Comparison of ENCODE assay signal across 24 cellular contexts in genomic region chr5:107654827-107655226, GRCh38. TPM values are rescaled to one million over a fixed set of nuclear protein-coding genes. Genes with fewer than 3 reads are reported as not detected.
DNase-seq lines count a peak whose midpoint lies in the region; ATAC-seq, FAIRE-seq and TF ChIP-seq lines count a peak whose summit lies in the region.
"Had no signal": no experiment of that assay in that cellular context is flagged by ENCODE, and none has a peak within 500 bp of the region (broad histone marks: within the 10 kb centered on the region; RNA-seq: fewer than 3 reads in every experiment).

No MANE protein-coding gene starts in this region.

- TF ChIP-seq RAD21 in HepG2 (CRISPR knock-in tag; IDR thresholded peaks at IDR 0.05) (no peak), IMR-90 (IDR thresholded peaks at IDR 0.05; ENCODE audit: low read length) (no peak)

- DNase-seq in HepG2 (ENCODE audit: low spot score): no peak
- DNase-seq in right lobe of liver: no peak
- no peak for DNase-seq in IMR-90
- no peak for DNase-seq in neural progenitor cell (ENCODE audit: low spot score)
- DNase-seq in GM10248 (ENCODE audit: extremely low spot score): no peak
- DNase-seq in RWPE1 (ENCODE audit: low spot score): no peak
- DNase-seq: ACHN; BE2C; C1 segment of cervical spinal cord; CD4-positive, alpha-beta memory T cell; CD4-positive, CD25-positive, alpha-beta regulatory T cell; CD8-positive, alpha-beta memory T cell; COR-L47; DMS 273 treated with DMSO at 0.1 percent for 48 hours; DMS153; DMS53; DMS79; DND-41; EL; GDM1 had no signal

- H3K56ac ChIP-seq in IMR-90 (ENCODE audit: extremely low read depth, insufficient read depth, low read length): no peak overlapping the region

- ATAC-seq in HepG2: no peak
- ATAC-seq in right lobe of liver: no peak
- no peak for ATAC-seq in IMR-90 (ENCODE audit: low read depth)

- no peak overlapping the region for H3K14ac ChIP-seq in IMR-90 (replicated peaks; ENCODE audit: low read depth, low read length)

- no peak for FAIRE-seq in HepG2 (lab: Jason Lieb, UNC)
- FAIRE-seq: GM12891 had no signal

- H3K9ac ChIP-seq in HepG2 (ENCODE audit: insufficient read depth, low read depth, low read length) (no peak overlapping the region), IMR-90 (ENCODE audit: low read depth, low read length) (no peak overlapping the region), neural progenitor cell (no peak overlapping the region)
- H3K9ac ChIP-seq: BLaER1 had no signal

- 3% methylated on average over 1 of the region's 1 CpG for WGBS in HepG2 (ENCODE audit: low lambda C conversion rate)
- 55% methylated on average over 1 of the region's 1 CpG for WGBS in right lobe of liver (ENCODE audit: insufficient coverage, low coverage, low lambda C conversion rate, missing lambda C conversion rate)
- WGBS in IMR-90 (ENCODE audit: extremely low coverage in 2 of 2, insufficient read length in 1 of 2), 2 experiments: no CpG with 5 or more reads among the region's 1 CpG

- no peak overlapping the region for H3K23ac ChIP-seq in IMR-90 (ENCODE audit: low read depth, low read length)

- H3K4me1 Mint-ChIP-seq in neural progenitor cell: peaks cover 79% of the 10 kb centered on the region
- H3K4me1 Mint-ChIP-seq: CD14-positive monocyte; CD4-positive, alpha-beta memory T cell; CD4-positive, CD25-positive, alpha-beta regulatory T cell; CD8-positive, alpha-beta memory T cell had no signal

- no peak overlapping the region for H2AK9ac ChIP-seq in IMR-90 (replicated peaks; ENCODE audit: low read depth, low read length, poor library complexity)

- H2BK15ac ChIP-seq in IMR-90 (ENCODE audit: low read depth, low read length): no peak overlapping the region

- POLR2A ChIA-PET in HepG2 (lab: Yijun Ruan, JAX) (no interaction called here), IMR-90 (lab: Charles Lee; ENCODE audit: unreplicated experiment) (no interaction called here), GM10248 (lab: Yijun Ruan, JAX) (no interaction called here), RWPE1 (lab: Yijun Ruan, JAX; ENCODE audit: low non-redundant PET) (no interaction called here)

- no peak overlapping the region for H2AK5ac ChIP-seq in IMR-90 (ENCODE audit: low read depth, low read length)

- no peak for TF ChIP-seq EP300 in HepG2 (IDR thresholded peaks at IDR 0.05; ENCODE audit: low read depth in 2 of 2, low read length in 2 of 2)
- no peak for TF ChIP-seq EP300 in HepG2 (CRISPR knock-in tag; IDR thresholded peaks at IDR 0.05; ENCODE audit: borderline replicate concordance)

- H3K4me3 ChIP-seq in HepG2 (replicated peaks in 1 of 3; ENCODE audit: insufficient read depth in 1 of 3, low read depth in 2 of 3, low read length in 3 of 3): no peak overlapping the region
- no peak overlapping the region for H3K4me3 ChIP-seq in right lobe of liver
- no peak overlapping the region for H3K4me3 ChIP-seq in IMR-90 (ENCODE audit: insufficient read depth, low read depth, low read length)
- H3K4me3 ChIP-seq in neural progenitor cell: peak overlapping the region; percentile 20
- H3K4me3 ChIP-seq: BLaER1 had no signal

- no peak for TF ChIP-seq CTCF in HepG2 (CRISPR knock-in tag; IDR thresholded peaks at IDR 0.05)
- no peak for TF ChIP-seq CTCF in right lobe of liver (IDR thresholded peaks at IDR 0.05)
- no peak for TF ChIP-seq CTCF in IMR-90 (conservative IDR thresholded peaks at IDR 0.05; ENCODE audit: low read depth, low read length)
- TF ChIP-seq CTCF in neural progenitor cell (IDR thresholded peaks at IDR 0.05): no peak
- no peak for TF ChIP-seq CTCF in GM10248 (IDR thresholded peaks at IDR 0.05; ENCODE audit: control extremely low read depth, extremely low read depth, low read depth, missing control alignments)
- no peak for TF ChIP-seq CTCF in RWPE1 (conservative IDR thresholded peaks at IDR 0.05; ENCODE audit: low read depth)

- no peaks in the 10 kb centered on the region for H3K79me1 ChIP-seq in IMR-90 (ENCODE audit: low read depth in 1 of 2, low read length in 2 of 2)

- in situ Hi-C loops in HepG2 (cut with HindIII; ENCODE audit: extremely low pct_ligation_motif_present, low pct_unique_long_range_greater_than_20kb): no loop called here
- in situ Hi-C loops in IMR-90 (cut with MboI; ENCODE audit: low sequenced_read_pairs): no loop called here

- H2BK120ac ChIP-seq in IMR-90 (ENCODE audit: low read depth, low read length): no peak overlapping the region

- no peak overlapping the region for H3K4ac ChIP-seq in IMR-90 (ENCODE audit: low read depth, low read length)

- BruUV-seq in HepG2 (replicated peaks; lab: Mats Ljungman, UMichigan) (no TSS peak), IMR-90 (replicated peaks; lab: Mats Ljungman, UMichigan) (no TSS peak)

- 0 out of 2 replicates have a peak, but pooled peaks cover 5% of the 10 kb centered on the region for H3K9me1 ChIP-seq in IMR-90 (ENCODE audit: insufficient read depth, low read length)

- no peak overlapping the region for H3K27ac Mint-ChIP-seq in neural progenitor cell
- H3K27ac Mint-ChIP-seq: CD14-positive monocyte; CD4-positive, alpha-beta memory T cell; CD4-positive, CD25-positive, alpha-beta regulatory T cell; CD8-positive, alpha-beta memory T cell had no signal

- H3K9me3 ChIP-seq in HepG2 (ENCODE audit: low read length) (no peaks in the 10 kb centered on the region), right lobe of liver (no peaks in the 10 kb centered on the region), IMR-90 (ENCODE audit: control insufficient read depth, insufficient read depth, low read length) (no peaks in the 10 kb centered on the region), neural progenitor cell (ENCODE audit: low read depth) (no peaks in the 10 kb centered on the region)
- H3K9me3 ChIP-seq: BE2C, BLaER1 had no signal

- H3K36me3 Mint-ChIP-seq in neural progenitor cell: peaks cover 4% of the 10 kb centered on the region
- H3K36me3 Mint-ChIP-seq: CD14-positive monocyte; CD4-positive, alpha-beta memory T cell; CD4-positive, CD25-positive, alpha-beta regulatory T cell; CD8-positive, alpha-beta memory T cell had no signal

- dilution Hi-C loops in IMR-90 (cut with HindIII; ENCODE audit: low sequenced_read_pairs, unreplicated experiment): no loop called here

- H2AFZ ChIP-seq in HepG2 (ENCODE audit: low read length) (no peak overlapping the region), IMR-90 (replicated peaks; ENCODE audit: low read length, poor library complexity) (no peak overlapping the region), neural progenitor cell (replicated peaks) (no peak overlapping the region)

- no peak overlapping the region for H3K4me2 ChIP-seq in HepG2 (ENCODE audit: low read depth, low read length)
- no peak overlapping the region for H3K4me2 ChIP-seq in IMR-90 (ENCODE audit: low read depth, low read length)
- H3K4me2 ChIP-seq in neural progenitor cell: peak overlapping the region; percentile 74
- H3K4me2 ChIP-seq: BLaER1 had no signal

- no peak overlapping the region for H4K5ac ChIP-seq in IMR-90 (ENCODE audit: low read depth, low read length)

- intact Hi-C loops in HepG2 (cut with micrococcal nuclease; ENCODE audit: unreplicated experiment): no loop called here
- intact Hi-C loops in right lobe of liver (cut with DNase I): no loop called here
- intact Hi-C loops in IMR-90 (cut with micrococcal nuclease): no loop called here

- CTCF ChIA-PET in HepG2 (lab: Yijun Ruan, JAX; ENCODE audit: low intra/inter-chr PET ratio, low total read pairs) (no interaction called here), IMR-90 (lab: Yijun Ruan, JAX) (interaction anchor here (0.7 kb wide), 1 partner anchor 83 kb away, joined by 3 read pairs; no protein-coding TSS in a partner anchor), GM10248 (lab: Yijun Ruan, JAX) (interaction anchor here (0.7 to 1.4 kb wide), 3 partner anchors 9 to 19 kb away, joined by 3 read pairs; no protein-coding TSS in a partner anchor), RWPE1 (lab: Yijun Ruan, JAX) (interaction anchor here (0.6 kb wide), 1 partner anchor 76 kb away, joined by 3 read pairs; no protein-coding TSS in a partner anchor)

- H4K20me1 ChIP-seq in HepG2 (ENCODE audit: insufficient read depth, low read length) (no peaks in the 10 kb centered on the region), IMR-90 (ENCODE audit: insufficient read depth, low read length) (no peaks in the 10 kb centered on the region), neural progenitor cell (ENCODE audit: low read depth) (peaks cover 100% of the 10 kb centered on the region)
- H4K20me1 ChIP-seq: BLaER1 had no signal

- no peak overlapping the region for H2BK5ac ChIP-seq in IMR-90 (ENCODE audit: low read depth, low read length, poor library complexity, severe bottlenecking)

- peaks cover 6% of the 10 kb centered on the region for H3K27me3 Mint-ChIP-seq in neural progenitor cell (ENCODE audit: insufficient read depth, low read depth)

- H3K36me3 ChIP-seq in HepG2 (replicated peaks in 1 of 2; ENCODE audit: control insufficient read depth in 1 of 2, insufficient read depth in 2 of 2, low read length in 2 of 2): no peaks in the 10 kb centered on the region
- no peaks in the 10 kb centered on the region for H3K36me3 ChIP-seq in right lobe of liver
- no peaks in the 10 kb centered on the region for H3K36me3 ChIP-seq in IMR-90 (ENCODE audit: control insufficient read depth, insufficient read depth, low read length)
- H3K36me3 ChIP-seq in neural progenitor cell: no peaks in the 10 kb centered on the region
- H3K36me3 ChIP-seq: BE2C, BLaER1 had no signal

- H3K79me2 ChIP-seq in HepG2 (ENCODE audit: insufficient read depth, low read length): no peaks in the 10 kb centered on the region
- H3K79me2 ChIP-seq in neural progenitor cell (ENCODE audit: low read depth): peaks cover 100% of the 10 kb centered on the region

- H4K8ac ChIP-seq in IMR-90 (ENCODE audit: low read depth in 2 of 2, low read length in 2 of 2): no peak overlapping the region

- no peak overlapping the region for H3K4me3 Mint-ChIP-seq in neural progenitor cell
- H3K4me3 Mint-ChIP-seq: CD14-positive monocyte; CD4-positive, alpha-beta memory T cell; CD4-positive, CD25-positive, alpha-beta regulatory T cell; CD8-positive, alpha-beta memory T cell had no signal

- H3K4me1 ChIP-seq in HepG2 (ENCODE audit: insufficient read depth, low read length): no peaks in the 10 kb centered on the region
- H3K4me1 ChIP-seq in right lobe of liver: no peaks in the 10 kb centered on the region
- no peaks in the 10 kb centered on the region for H3K4me1 ChIP-seq in IMR-90 (ENCODE audit: control insufficient read depth, insufficient read depth, low read length)
- peaks cover 100% of the 10 kb centered on the region for H3K4me1 ChIP-seq in neural progenitor cell
- H3K4me1 ChIP-seq: BLaER1 had no signal

- H3F3A ChIP-seq in neural progenitor cell (ENCODE audit: low read depth): peaks cover 67% of the 10 kb centered on the region

- H2BK20ac ChIP-seq in IMR-90 (ENCODE audit: low read depth, low read length): no peak overlapping the region

- H3K9me3 Mint-ChIP-seq in neural progenitor cell: no peaks in the 10 kb centered on the region
- H3K9me3 Mint-ChIP-seq: CD14-positive monocyte; CD4-positive, CD25-positive, alpha-beta regulatory T cell; CD8-positive, alpha-beta memory T cell had no signal

- no peak overlapping the region for H3K18ac ChIP-seq in IMR-90 (ENCODE audit: low read depth, low read length)

- H4K91ac ChIP-seq in IMR-90 (ENCODE audit: insufficient read depth, low read depth, low read length): no peak overlapping the region

- H3K27ac ChIP-seq in HepG2 (ENCODE audit: extremely low read length, insufficient read depth, low read length) (no peak overlapping the region), right lobe of liver (no peak overlapping the region), IMR-90 (ENCODE audit: insufficient read depth, low read length) (no peak overlapping the region), neural progenitor cell (peak overlapping the region; percentile 90), RWPE1 (no peak overlapping the region)
- H3K27ac ChIP-seq: 22Rv1, BLaER1 had no signal

- H3K27me3 ChIP-seq in HepG2 (ENCODE audit: control insufficient read depth in 1 of 2, insufficient read depth in 2 of 2, low read length in 2 of 2): no peaks in the 10 kb centered on the region
- no peaks in the 10 kb centered on the region for H3K27me3 ChIP-seq in right lobe of liver
- H3K27me3 ChIP-seq in IMR-90 (ENCODE audit: control insufficient read depth, insufficient read depth, low read length): no peaks in the 10 kb centered on the region
- H3K27me3 ChIP-seq in neural progenitor cell: no peaks in the 10 kb centered on the region
- H3K27me3 ChIP-seq: BE2C, BLaER1 had no signal

- no peak for TF ChIP-seq POLR2A in HepG2 (IDR thresholded peaks at IDR 0.05; ENCODE audit: insufficient read depth in 1 of 2, low read depth in 2 of 2, low read length in 2 of 2)
- no peak for TF ChIP-seq POLR2A in right lobe of liver (IDR thresholded peaks at IDR 0.05)
- TF ChIP-seq POLR2A in IMR-90 (IDR thresholded peaks at IDR 0.05; ENCODE audit: low read depth, low read length): no peak

RNA-seq across cellular contexts. Expression of gene EFNA5, which starts 15.9 kb away (rescaled TPM):
- total RNA-seq in HepG2 (2016; rRNA removed; fragmentation: Illumina TruSeq; extraction: Trizol) (not detected in 2 replicates), right lobe of liver (10 to 100 TPM in 1 of 6 experiments, 1 to 10 TPM in 3, under 1 TPM in 2; 0.18 to 11.7 (median 1.4) TPM), IMR-90 (2012; rRNA removed) (1.6 and 2.2 TPM in 2 replicates), neural progenitor cell (ENCODE audit: low replicate concordance) (70.5 and 105 TPM in 2 replicates)
- total RNA-seq in HepG2 (2016; cell fraction: cytosol; rRNA removed; fragmentation: Illumina TruSeq; extraction: Trizol; ENCODE audit: low read depth): not detected in 2 replicates
- not detected in 2 replicates for total RNA-seq in HepG2 (2016; cell fraction: insoluble cytoplasmic fraction; rRNA removed; fragmentation: Illumina TruSeq; extraction: Trizol)
- total RNA-seq in HepG2 (2016; cell fraction: membrane; rRNA removed; fragmentation: Illumina TruSeq; extraction: Trizol): not detected in 2 replicates
- not detected in 2 replicates for total RNA-seq in HepG2 (2016; cell fraction: nucleus; rRNA removed; fragmentation: Illumina TruSeq; extraction: Trizol)
- polyA plus RNA-seq in HepG2 (2011; rRNA removed) (not detected in 2 replicates), IMR-90 (2012; rRNA removed) (1.4 and 1.5 TPM in 2 replicates)
- polyA plus RNA-seq in HepG2 (2011; cell fraction: cytosol; rRNA removed): not detected in 2 replicates
- polyA plus RNA-seq in HepG2 (2011; cell fraction: nucleus; rRNA removed): not detected in 2 replicates
- polyA plus RNA-seq in HepG2 (2012): not detected in 2 replicates
- not detected in 2 replicates for polyA plus RNA-seq in HepG2 (2016; cell fraction: cytosol; fragmentation: Illumina TruSeq; extraction: Trizol; ENCODE audit: low read depth)
- not detected in 2 replicates for polyA plus RNA-seq in HepG2 (2016; cell fraction: insoluble cytoplasmic fraction; fragmentation: Illumina TruSeq; extraction: Trizol; ENCODE audit: low read depth)
- not detected in 2 replicates for polyA plus RNA-seq in HepG2 (2016; cell fraction: membrane; fragmentation: Illumina TruSeq; extraction: Trizol; ENCODE audit: low read depth)
- not detected in 2 replicates for polyA plus RNA-seq in HepG2 (2016; cell fraction: nucleus; fragmentation: Illumina TruSeq; extraction: Trizol; ENCODE audit: insufficient read depth, low read depth)
- 9.8 TPM in 1 of 2 replicates, not detected in the other for polyA minus RNA-seq in HepG2 (2011; rRNA and poly(A)+ RNA removed; ENCODE audit: low replicate concordance)
- polyA minus RNA-seq in HepG2 (2011; cell fraction: cytosol; rRNA and poly(A)+ RNA removed): not detected in 2 replicates
- not detected in 2 replicates for polyA minus RNA-seq in HepG2 (2011; cell fraction: nucleus; rRNA and poly(A)+ RNA removed)
- 0.65 and 1.3 TPM in 2 replicates for polyA plus RNA-seq in IMR-90 (2012; cell fraction: cytosol; rRNA removed)
- 1.1 and 3.6 TPM in 2 replicates for polyA plus RNA-seq in IMR-90 (2012; cell fraction: nucleus; rRNA removed; ENCODE audit: low replicate concordance)
- total RNA-seq: CD4-positive, alpha-beta memory T cell; CD4-positive, CD25-positive, alpha-beta regulatory T cell; CD8-positive, alpha-beta memory T cell had no signal
- polyA plus RNA-seq: CD14-positive monocyte; CD4-positive, alpha-beta memory T cell had no signal
